Comparison of ENCODE assay signal across 8 cellular contexts in genomic region chr17:30709096-30709495, GRCh38.
A peak's percentile ranks its signal among the peaks of the same experiment; 100 is the strongest.
DNase-seq lines count a peak whose midpoint lies in the region; ATAC-seq and TF ChIP-seq lines count a peak whose summit lies in the region.
"Not testable (repeated sequence)": the region's sequence is repeated elsewhere in the genome, so short reads cannot be mapped to it uniquely, and the experiment has no call there.

No MANE protein-coding gene starts in this region.

- CTCF ChIA-PET in SK-N-SH (lab: Yijun Ruan, JAX), result interaction anchor here (1.2 kb wide), 1 partner anchor 116 kb away, joined by 4 read pairs; the partner anchor contains the start of gene CRLF3

- H3K27me3 ChIP-seq in SK-N-SH (ENCODE audit: insufficient read depth); adrenal gland; lower lobe of right lung (ENCODE audit: low read depth): not testable (repeated sequence)
- peaks cover 0 to 38% (median 0%) of the 10 kb centered on the region in 4 donors for H3K27me3 ChIP-seq in esophagus squamous epithelium

- H3F3A ChIP-seq in SK-N-SH (replicated peaks; ENCODE audit: insufficient read depth), result not testable (repeated sequence)

- H3K27ac ChIP-seq in SK-N-SH (ENCODE audit: low read depth in 2 of 2, low read length in 1 of 2), result peak overlapping the region; percentile 13 to 98; a peak in 2 of 4 replicates
- H3K27ac ChIP-seq in adrenal gland, result peak overlapping the region in 3 of 5 donors; percentile 43 to 79 (median 78)
- H3K27ac ChIP-seq in esophagus squamous epithelium, result peak overlapping the region; percentile 68 to 87 (median 78)
- H3K27ac ChIP-seq in lower lobe of right lung, result peak overlapping the region; percentile 50

- peaks cover 3 to 14% of the 10 kb centered on the region in 2 experiments; a peak in 1 of 4 replicates for H3K4me1 ChIP-seq in SK-N-SH (ENCODE audit: control insufficient read depth in 1 of 2, insufficient read depth in 2 of 2, low read depth in 1 of 2, low read length in 1 of 2)
- H3K4me1 ChIP-seq in adrenal gland (replicated peaks in 1 of 2), result not testable (repeated sequence)
- peaks cover 13 to 57% (median 22%) of the 10 kb centered on the region in 3 donors for H3K4me1 ChIP-seq in esophagus squamous epithelium
- peaks cover 15% of the 10 kb centered on the region for H3K4me1 ChIP-seq in lower lobe of right lung

- not testable (repeated sequence) for H3K9me3 ChIP-seq in SK-N-SH; adrenal gland (replicated peaks in 1 of 3); esophagus squamous epithelium; lower lobe of right lung

- no CpG with 5 or more reads among the region's 64 CpGs for WGBS in SK-N-SH (ENCODE audit: low lambda C conversion rate)
- WGBS in adrenal gland, 4 donors, result 1% methylated on average over 26 to 64 of the region's 64 CpGs; no CpG with 5 or more reads in 2 of the 4 donors
- no CpG with 5 or more reads among the region's 64 CpGs for WGBS in esophagus squamous epithelium, 2 donors

- not testable (repeated sequence) for H3K9me2 ChIP-seq in SK-N-SH

- H2AFZ ChIP-seq in SK-N-SH (ENCODE audit: low read depth), result not testable (repeated sequence)

- peaks cover 39% of the 10 kb centered on the region for H4K20me1 ChIP-seq in SK-N-SH (ENCODE audit: insufficient read depth)

- peaks cover 46% of the 10 kb centered on the region for H3K79me2 ChIP-seq in SK-N-SH (ENCODE audit: insufficient read depth)

- peak overlapping the region; percentile 73; the same call in 1 of the 2 replicates for H3K9ac ChIP-seq in SK-N-SH

- POLR2A ChIA-PET in SK-N-SH (lab: Yijun Ruan, JAX), result not testable (repeated sequence)

- H3K4me3 ChIP-seq in SK-N-SH (ENCODE audit: low read depth in 2 of 2, low read length in 1 of 2), result peak overlapping the region; percentile 68 to 97; a peak in 3 of 4 replicates
- H3K4me3 ChIP-seq in adrenal gland, result peak overlapping the region in 2 of 4 donors; percentile 67 to 91
- H3K4me3 ChIP-seq in esophagus squamous epithelium, result peak overlapping the region; percentile 65 to 96 (median 81)
- H3K4me3 ChIP-seq in lower lobe of right lung, result peak overlapping the region; percentile 73

- TF ChIP-seq RAD21 in Ishikawa (IDR thresholded peaks at IDR 0.05; ENCODE audit: low read depth); SK-N-SH (IDR thresholded peaks at IDR 0.05; ENCODE audit: low read length): not testable (repeated sequence)

- intact Hi-C loops in adrenal gland (cut with DNase I); esophagus squamous epithelium (cut with DNase I); lower lobe of right lung (cut with DNase I): not testable (repeated sequence)

- TF ChIP-seq EP300 in Ishikawa (IDR thresholded peaks at IDR 0.05; ENCODE audit: borderline replicate concordance); SK-N-SH (IDR thresholded peaks at IDR 0.05; ENCODE audit: borderline replicate concordance in 1 of 2, low read depth in 1 of 2, low read length in 1 of 2): not testable (repeated sequence)

- DNase-seq in AG20443 (ENCODE audit: low spot score) (peak; percentile 41), SK-N-SH (peak; percentile 76), adrenal gland (peak in 2 of 7 donors; percentile 40 to 41)
- not testable (repeated sequence) for DNase-seq in esophagus squamous epithelium (lab: John Stamatoyannopoulos, UW); lower lobe of right lung
- DNase-seq in stimulated activated CD4-positive, alpha-beta T cell treated with anti-CD3 and anti-CD28 coated beads, Interleukin-4, amount 100 ng/mL, for 1 hour, result peak; percentile 34

- peak; percentile 13 for ATAC-seq in GM19035 (IDR thresholded peaks at IDR 0.05; ENCODE audit: unreplicated experiment)
- not testable (repeated sequence) for ATAC-seq in lower lobe of right lung

- TF ChIP-seq POLR2A in adrenal gland (IDR thresholded peaks at IDR 0.05); esophagus squamous epithelium (IDR thresholded peaks at IDR 0.05): not testable (repeated sequence)

- TF ChIP-seq CTCF in SK-N-SH (IDR thresholded peaks at IDR 0.05); adrenal gland (IDR thresholded peaks at IDR 0.05); esophagus squamous epithelium (IDR thresholded peaks at IDR 0.05); lower lobe of right lung (IDR thresholded peaks at IDR 0.05): not testable (repeated sequence)

- H3K36me3 ChIP-seq in SK-N-SH (replicated peaks in 1 of 2; ENCODE audit: control insufficient read depth in 1 of 2, insufficient read depth in 2 of 2, low read length in 1 of 2); adrenal gland (replicated peaks in 1 of 2); esophagus squamous epithelium; lower lobe of right lung: not testable (repeated sequence)

- not testable (repeated sequence) for H3K4me2 ChIP-seq in SK-N-SH

TF ChIP-seq in Ishikawa, 13 proteins besides CTCF, POLR2A, EP300 and RAD21:
- TF ChIP-seq USF1 (IDR thresholded peaks at IDR 0.05), result peak; percentile 8; the same call in 1 of the 2 replicates
